In genomic region chr10:92239600-92240288, GRCh38 we compare ENCODE assay signal across 8 cellular contexts.
DNase-seq lines count a peak whose midpoint lies in the region; ATAC-seq and TF ChIP-seq lines count a peak whose summit lies in the region.

No MANE protein-coding gene starts in this region.

- peak overlapping the region in 1 of 2 donors; percentile 55 for H3K27ac Mint-ChIP-seq in stimulated activated naive CD8-positive, alpha-beta T cell treated with anti-CD3 and anti-CD28 coated beads, Interleukin-15, amount 100 ng/mL, for 72 hours

- peak; percentile 22 for DNase-seq in AG10803 (ENCODE audit: low read depth)
- DNase-seq in LNCaP clone FGC (ENCODE audit: low read depth): no peak
- DNase-seq in activated T-cell treated with anti-CD3 and anti-CD28 coated beads for 24 hours (ENCODE audit: low read depth): peak; percentile 29
- peak; percentile 55 to 65 for DNase-seq in erythroblast (lab: John Stamatoyannopoulos, UW)
- peak; percentile 16 to 38 for DNase-seq in stimulated activated naive CD8-positive, alpha-beta T cell treated with anti-CD3 and anti-CD28 coated beads, Interleukin-15, amount 100 ng/mL, for 72 hours
- DNase-seq in NCI-H1436 treated with DMSO at 0.1 percent for 48 hours (lab: John Stamatoyannopoulos, UW): no peak

- peaks cover 22 to 29% of the 10 kb centered on the region in 2 donors for H3K4me1 ChIP-seq in mucosa of rectum (ENCODE audit: control insufficient read depth in 2 of 2, insufficient read depth in 2 of 2, low read length in 2 of 2)

- peak overlapping the region; percentile 82 to 84 for H3K27ac ChIP-seq in mucosa of rectum (ENCODE audit: low read depth in 2 of 2, low read length in 2 of 2)

- TF ChIP-seq POLR2A in erythroblast (IDR thresholded peaks at IDR 0.05; ENCODE audit: low read length): no peak

- TF ChIP-seq CTCF in AG10803 (conservative IDR thresholded peaks at IDR 0.05; ENCODE audit: low read length): no peak
- no peak for TF ChIP-seq CTCF in LNCaP clone FGC (IDR thresholded peaks at IDR 0.05; ENCODE audit: control insufficient read depth, extremely low read depth, insufficient read depth)

- no peaks in the 10 kb centered on the region for H3K27me3 ChIP-seq in mucosa of rectum (ENCODE audit: control insufficient read depth in 2 of 2, insufficient read depth in 2 of 2, low read length in 2 of 2)

- H3K4me1 Mint-ChIP-seq in stimulated activated naive CD8-positive, alpha-beta T cell treated with anti-CD3 and anti-CD28 coated beads, Interleukin-15, amount 100 ng/mL, for 72 hours: peaks cover 36% of the 10 kb centered on the region

- H3K4me3 Mint-ChIP-seq in stimulated activated naive CD8-positive, alpha-beta T cell treated with anti-CD3 and anti-CD28 coated beads, Interleukin-15, amount 100 ng/mL, for 72 hours: peak overlapping the region; percentile 75 to 95

- H3K36me3 ChIP-seq in mucosa of rectum (ENCODE audit: control insufficient read depth in 2 of 2, insufficient read depth in 2 of 2, low read length in 2 of 2): no peaks in the 10 kb centered on the region

- H3K27me3 Mint-ChIP-seq in stimulated activated naive CD8-positive, alpha-beta T cell treated with anti-CD3 and anti-CD28 coated beads, Interleukin-15, amount 100 ng/mL, for 72 hours: peaks cover 20% of the 10 kb centered on the region

- no peaks in the 10 kb centered on the region for H3K9me3 Mint-ChIP-seq in stimulated activated naive CD8-positive, alpha-beta T cell treated with anti-CD3 and anti-CD28 coated beads, Interleukin-15, amount 100 ng/mL, for 72 hours

- peak overlapping the region; percentile 86 to 92 for H3K9ac ChIP-seq in mucosa of rectum (ENCODE audit: low read depth in 1 of 2, low read length in 2 of 2)

- H3K9me3 ChIP-seq in mucosa of rectum (ENCODE audit: control insufficient read depth in 2 of 2, low read length in 2 of 2): no peaks in the 10 kb centered on the region

- ATAC-seq in GM19455 (IDR thresholded peaks at IDR 0.05; ENCODE audit: unreplicated experiment): peak; percentile 49
- peak; percentile 82 for ATAC-seq in stimulated activated naive CD8-positive, alpha-beta T cell treated with anti-CD3 and anti-CD28 coated beads, Interleukin-15, amount 100 ng/mL, for 72 hours

- H3K4me3 ChIP-seq in AG10803 (ENCODE audit: low read length) (peak overlapping the region; percentile 67), LNCaP clone FGC (ENCODE audit: low read depth, low read length) (peak overlapping the region; percentile 59), mucosa of rectum (ENCODE audit: low read length in 2 of 2) (peak overlapping the region; percentile 94 to 96)

Comparison
In these comparisons a context has a peak if more than half of its experiments do, and no peak if none do; other contexts are left out.
1. DNase-seq: peak in AG10803 (single experiment), activated T-cell treated with anti-CD3 and anti-CD28 coated beads for 24 hours (single experiment), erythroblast (2 of 2) and stimulated activated naive CD8-positive, alpha-beta T cell treated with anti-CD3 and anti-CD28 coated beads, Interleukin-15, amount 100 ng/mL, for 72 hours (2 of 2); none in LNCaP clone FGC (single experiment) and NCI-H1436 treated with DMSO at 0.1 percent for 48 hours (single experiment).
2. Peak in every context shown above with its lines, with median percentiles within 50 percentile points of each other: H3K4me3 ChIP-seq.